Comparison of ENCODE assay signal across 9 cellular contexts in genomic region chr20:50366270-50367103, GRCh38.
DNase-seq lines count a peak whose midpoint lies in the region; TF ChIP-seq lines count a peak whose summit lies in the region.
"Had no signal": no experiment of that assay in that cellular context is flagged by ENCODE, and none has a peak within 500 bp of the region (broad histone marks: within the 10 kb centered on the region; RNA-seq: fewer than 3 reads in every experiment).

No MANE protein-coding gene starts in this region.

- H3K27ac ChIP-seq in Karpas-422 (ENCODE audit: low read length) = no peak overlapping the region

- DNase-seq in DMS153 treated with DMSO at 0.1 percent for 48 hours (lab: John Stamatoyannopoulos, UW; ENCODE audit: unreplicated experiment) (peak; percentile 91), NCI-H1436 treated with DMSO at 0.1 percent for 48 hours (lab: John Stamatoyannopoulos, UW) (peak; percentile 80), foreskin fibroblast (peak; percentile 85 to 91), germinal center (ENCODE audit: low spot score) (no peak), GM19240 (ENCODE audit: insufficient read length, low spot score) (no peak), Karpas-422 (no peak)
- DNase-seq in T-helper 2 cell treated with Interferon-gamma antibody and Interleukin-4, amounts not matched to agents 5 μg/mL and 100 μg/mL, for 36 hours (ENCODE audit: low spot score) = no peak
- peak; percentile 22 for DNase-seq in stimulated activated CD4-positive, alpha-beta T cell treated with anti-CD3 and anti-CD28 coated beads, Interleukin-4, amount 100 ng/mL, for 1 hour

- no peaks in the 10 kb centered on the region for H3K4me1 ChIP-seq in Karpas-422 (ENCODE audit: low read length)

- H3K9me3 ChIP-seq in Karpas-422 (ENCODE audit: low read length) = no peaks in the 10 kb centered on the region

- no peaks in the 10 kb centered on the region for H3K36me3 ChIP-seq in Karpas-422 (ENCODE audit: insufficient read depth, low read length)

- H3K9me2 ChIP-seq in Karpas-422 (replicated peaks; ENCODE audit: insufficient read depth, low read length) = no peaks in the 10 kb centered on the region

- no peak for TF ChIP-seq CTCF in foreskin fibroblast (IDR thresholded peaks at IDR 0.05; ENCODE audit: low read depth, low read length)

- H3K4me3 ChIP-seq in foreskin fibroblast (ENCODE audit: low read depth in 1 of 2, low read length in 2 of 2) (no peak overlapping the region), Karpas-422 (ENCODE audit: low read length) (no peak overlapping the region)

- no peaks in the 10 kb centered on the region for H4K20me1 ChIP-seq in Karpas-422 (ENCODE audit: insufficient read depth, low read depth, low read length)

- H2AFZ ChIP-seq in Karpas-422 (ENCODE audit: low read length) = no peak overlapping the region

- H3K27ac Mint-ChIP-seq in T-helper 2 cell treated with Interferon-gamma antibody and Interleukin-4, amounts not matched to agents 5 μg/mL and 100 μg/mL, for 36 hours = peak overlapping the region; percentile 77
- H3K27ac Mint-ChIP-seq: activated naive CD8-positive, alpha-beta T cell had no signal

- H3K27me3 Mint-ChIP-seq in T-helper 2 cell treated with Interferon-gamma antibody and Interleukin-4, amounts not matched to agents 5 μg/mL and 100 μg/mL, for 36 hours (ENCODE audit: low read depth) = peaks cover 18% of the 10 kb centered on the region
- H3K27me3 Mint-ChIP-seq: activated naive CD8-positive, alpha-beta T cell had no signal

- H3K4me1 Mint-ChIP-seq in T-helper 2 cell treated with Interferon-gamma antibody and Interleukin-4, amounts not matched to agents 5 μg/mL and 100 μg/mL, for 36 hours (ENCODE audit: low read depth) = peaks cover 11% of the 10 kb centered on the region

- no peaks in the 10 kb centered on the region for H3K36me3 Mint-ChIP-seq in T-helper 2 cell treated with Interferon-gamma antibody and Interleukin-4, amounts not matched to agents 5 μg/mL and 100 μg/mL, for 36 hours (ENCODE audit: low read depth)
- H3K36me3 Mint-ChIP-seq: activated naive CD8-positive, alpha-beta T cell had no signal

- peak overlapping the region; percentile 50 for H3K4me3 Mint-ChIP-seq in T-helper 2 cell treated with Interferon-gamma antibody and Interleukin-4, amounts not matched to agents 5 μg/mL and 100 μg/mL, for 36 hours
- H3K4me3 Mint-ChIP-seq: activated naive CD8-positive, alpha-beta T cell had no signal

- no peaks in the 10 kb centered on the region for H3K27me3 ChIP-seq in Karpas-422 (ENCODE audit: low read length)

- no peaks in the 10 kb centered on the region for H3K9me3 Mint-ChIP-seq in T-helper 2 cell treated with Interferon-gamma antibody and Interleukin-4, amounts not matched to agents 5 μg/mL and 100 μg/mL, for 36 hours

- no peaks in the 10 kb centered on the region for H3K79me2 ChIP-seq in Karpas-422 (ENCODE audit: low read length)

- H3K4me2 ChIP-seq in Karpas-422 (ENCODE audit: low read depth, low read length, poor library complexity, severe bottlenecking) = no peak overlapping the region

- no peak overlapping the region for H3K9ac ChIP-seq in Karpas-422 (ENCODE audit: low read length)

Comparison
In these comparisons a context has a peak if more than half of its experiments do, and no peak if none do; other contexts are left out.
1. DNase-seq: peak in DMS153 treated with DMSO at 0.1 percent for 48 hours (single experiment), NCI-H1436 treated with DMSO at 0.1 percent for 48 hours (single experiment), foreskin fibroblast (2 of 2) and stimulated activated CD4-positive, alpha-beta T cell treated with anti-CD3 and anti-CD28 coated beads, Interleukin-4, amount 100 ng/mL, for 1 hour (single experiment); none in T-helper 2 cell treated with Interferon-gamma antibody and Interleukin-4, amounts not matched to agents 5 μg/mL and 100 μg/mL, for 36 hours (single experiment), germinal center (single experiment), GM19240 (single experiment) and Karpas-422 (single experiment).